In genomic region chr14:76773188-76773885, GRCh38 we compare ENCODE assay signal across 8 cellular contexts. TPM values are rescaled to one million over a fixed set of nuclear protein-coding genes. Genes with fewer than 3 reads are reported as not detected.
DNase-seq lines count a peak whose midpoint lies in the region; ATAC-seq and TF ChIP-seq lines count a peak whose summit lies in the region.

No MANE protein-coding gene starts in this region.

- no peak overlapping the region for H3K4me3 Mint-ChIP-seq in Calu3 (ENCODE audit: low read depth, unreplicated experiment)
- H3K4me3 Mint-ChIP-seq in endodermal cell: no peak overlapping the region
- no peak overlapping the region for H3K4me3 Mint-ChIP-seq in glutamatergic neuron (ENCODE audit: unreplicated experiment)

- CTCF ChIA-PET in Calu3 (lab: Charles Lee): interaction anchor here (0.9 to 1.1 kb wide), 2 partner anchors 30 to 63 kb away, joined by 3 read pairs; no protein-coding TSS in a partner anchor

- H3K36me3 Mint-ChIP-seq in Calu3 (ENCODE audit: insufficient read depth, unreplicated experiment): peaks cover 8% of the 10 kb centered on the region
- no peaks in the 10 kb centered on the region for H3K36me3 Mint-ChIP-seq in endodermal cell (ENCODE audit: low read depth)
- no peaks in the 10 kb centered on the region for H3K36me3 Mint-ChIP-seq in glutamatergic neuron (ENCODE audit: unreplicated experiment)

- no peaks in the 10 kb centered on the region for H3K9me3 Mint-ChIP-seq in Calu3 (ENCODE audit: low read depth, unreplicated experiment)
- H3K9me3 Mint-ChIP-seq in endodermal cell: no peaks in the 10 kb centered on the region
- H3K9me3 Mint-ChIP-seq in glutamatergic neuron (ENCODE audit: unreplicated experiment): peaks cover 2% of the 10 kb centered on the region

- no TSS peak for BruUV-seq in Calu3 (replicated peaks; lab: Mats Ljungman, UMichigan)

- peaks cover 0 to 13% (median 3%) of the 10 kb centered on the region in 4 donors for H3K4me1 ChIP-seq in Peyer's patch
- H3K4me1 ChIP-seq in endodermal cell (ENCODE audit: control insufficient read depth, insufficient read depth, low read length): peaks cover 6% of the 10 kb centered on the region
- peaks cover 46% of the 10 kb centered on the region for H3K4me1 ChIP-seq in mesodermal cell (ENCODE audit: control insufficient read depth, insufficient read depth, low read length, poor library complexity, severe bottlenecking)
- H3K4me1 ChIP-seq in aorta (ENCODE audit: control insufficient read depth in 1 of 2, insufficient read depth in 2 of 2, low read length in 2 of 2): peaks cover 0 to 4% of the 10 kb centered on the region in 2 donors
- H3K4me1 ChIP-seq in HAP-1: no peaks in the 10 kb centered on the region

- H3K27me3 ChIP-seq in Peyer's patch (no peaks in the 10 kb centered on the region), endodermal cell (ENCODE audit: control insufficient read depth, insufficient read depth, low read length, poor library complexity, severe bottlenecking) (no peaks in the 10 kb centered on the region), aorta (ENCODE audit: control insufficient read depth in 1 of 2, insufficient read depth in 2 of 2, low read length in 1 of 2) (no peaks in the 10 kb centered on the region), HAP-1 (ENCODE audit: low read depth) (no peaks in the 10 kb centered on the region)

- TF ChIP-seq POLR2A in Peyer's patch (IDR thresholded peaks at IDR 0.05): no peak

- H3K4me3 ChIP-seq in Peyer's patch (no peak overlapping the region), endodermal cell (ENCODE audit: low read length) (no peak overlapping the region), mesodermal cell (ENCODE audit: extremely low read depth, insufficient read depth, low read length, poor library complexity, severe bottlenecking) (no peak overlapping the region), aorta (ENCODE audit: low read length in 2 of 2) (no peak overlapping the region), HAP-1 (no peak overlapping the region)

- H3K27ac Mint-ChIP-seq in Calu3 (ENCODE audit: unreplicated experiment) (no peak overlapping the region), endodermal cell (peak overlapping the region; percentile 86), glutamatergic neuron (ENCODE audit: unreplicated experiment) (no peak overlapping the region)

- H3K27ac ChIP-seq in Peyer's patch (peak overlapping the region in 3 of 4 donors; percentile 32 to 79 (median 68)), endodermal cell (ENCODE audit: low read depth, low read length) (peak overlapping the region; percentile 2), mesodermal cell (ENCODE audit: low read depth, low read length, severe bottlenecking) (peak overlapping the region; percentile 92), aorta (ENCODE audit: low read depth in 1 of 2, low read length in 2 of 2) (peak overlapping the region; percentile 65 to 96)

- peaks cover 23% of the 10 kb centered on the region for H3K27me3 Mint-ChIP-seq in Calu3 (ENCODE audit: unreplicated experiment)
- H3K27me3 Mint-ChIP-seq in endodermal cell (ENCODE audit: insufficient read depth): peaks cover 3% of the 10 kb centered on the region
- H3K27me3 Mint-ChIP-seq in glutamatergic neuron (ENCODE audit: unreplicated experiment): peaks cover 7% of the 10 kb centered on the region

- in situ Hi-C loops in HAP-1 (cut with MboI; ENCODE audit: low sequenced_read_pairs): no loop called here

- H3K36me3 ChIP-seq in Peyer's patch: no peaks in the 10 kb centered on the region
- H3K36me3 ChIP-seq in endodermal cell (ENCODE audit: control insufficient read depth, insufficient read depth, low read length): no peaks in the 10 kb centered on the region
- H3K36me3 ChIP-seq in mesodermal cell (ENCODE audit: control insufficient read depth, insufficient read depth, low read length): peaks cover 37% of the 10 kb centered on the region
- no peaks in the 10 kb centered on the region for H3K36me3 ChIP-seq in aorta (ENCODE audit: control insufficient read depth in 1 of 2, insufficient read depth in 2 of 2, low read length in 1 of 2)
- H3K36me3 ChIP-seq in HAP-1 (replicated peaks): no peaks in the 10 kb centered on the region

- DNase-seq in Calu3: peak; percentile 75
- DNase-seq in Peyer's patch: peak in 2 of 3 donors; percentile 20 to 61
- DNase-seq in endodermal cell: peak; percentile 72
- peak; percentile 86 to 90 for DNase-seq in aorta
- DNase-seq in HAP-1 (ENCODE audit: low spot score in 2 of 2): no peak
- DNase-seq in NCI-H1930 (lab: John Stamatoyannopoulos, UW): no peak
- DNase-seq in glutamatergic neuron: no peak

- peak; percentile 85 for ATAC-seq in aorta (ENCODE audit: low FRiP score)

- H3K9me3 ChIP-seq in Peyer's patch: no peaks in the 10 kb centered on the region
- H3K9me3 ChIP-seq in endodermal cell (ENCODE audit: control insufficient read depth, low read length): no peaks in the 10 kb centered on the region
- no peaks in the 10 kb centered on the region for H3K9me3 ChIP-seq in mesodermal cell (ENCODE audit: control insufficient read depth, low read length)
- H3K9me3 ChIP-seq in aorta (ENCODE audit: control insufficient read depth, low read length): no peaks in the 10 kb centered on the region
- H3K9me3 ChIP-seq in HAP-1: no peaks in the 10 kb centered on the region

- no peak overlapping the region for H3K9ac ChIP-seq in endodermal cell (ENCODE audit: extremely low read depth, low read length, poor library complexity, severe bottlenecking)

- 66 to 82% methylated on average over 4 to 8 of the region's 8 CpGs for WGBS in endodermal cell (ENCODE audit: insufficient coverage in 1 of 2, insufficient read length in 1 of 2), 2 experiments
- WGBS in mesodermal cell (ENCODE audit: insufficient coverage in 2 of 2), 2 experiments: 84 to 100% methylated on average over 2 to 5 of the region's 8 CpGs
- 6% methylated on average over 8 of the region's 8 CpGs for WGBS in aorta, 2 donors

- intact Hi-C loops in Calu3 (cut with micrococcal nuclease; ENCODE audit: unreplicated experiment): no loop called here
- intact Hi-C loops in aorta (cut with DNase I): loop anchor here in 1 of 2 donors (5.0 kb wide), 1 partner anchor 39 kb away; the partner anchor contains the start of gene ANGEL1

- TF ChIP-seq CTCF in Calu3 (IDR thresholded peaks at IDR 0.05; ENCODE audit: unreplicated experiment): no peak
- TF ChIP-seq CTCF in Peyer's patch (IDR thresholded peaks at IDR 0.05): no peak
- no peak for TF ChIP-seq CTCF in endodermal cell (conservative IDR thresholded peaks at IDR 0.05)
- TF ChIP-seq CTCF in glutamatergic neuron (IDR thresholded peaks at IDR 0.05; ENCODE audit: partially characterized antibody, unreplicated experiment): no peak

- H3K4me1 Mint-ChIP-seq in Calu3 (ENCODE audit: low read depth, unreplicated experiment): no peaks in the 10 kb centered on the region
- H3K4me1 Mint-ChIP-seq in endodermal cell: peaks cover 21% of the 10 kb centered on the region
- H3K4me1 Mint-ChIP-seq in glutamatergic neuron (ENCODE audit: low read depth, unreplicated experiment): peaks cover 8% of the 10 kb centered on the region

RNA-seq across cellular contexts. Expression of gene VASH1, which starts 12.1 kb away (rescaled TPM):
- total RNA-seq in Calu3 (2022) (1.2 and 1.4 TPM in 2 replicates), Peyer's patch (10 to 100 TPM in 1 of 4 donors, 1 to 10 TPM in 3; 1.6 to 33.0 (median 3.2) TPM), endodermal cell (10 to 100 TPM; 10.3 to 19.8 TPM), aorta (10 to 100 TPM; 16.1 to 42.7 TPM), glutamatergic neuron (ENCODE audit: unreplicated experiment) (149 TPM)
- polyA plus RNA-seq in endodermal cell (2013, experiment 1 of 2): 39.3 TPM
- 42.6 TPM for polyA plus RNA-seq in endodermal cell (2013, experiment 2 of 2)
- 78.6 TPM for polyA plus RNA-seq in mesodermal cell (2013, experiment 1 of 2)
- 59.3 TPM for polyA plus RNA-seq in mesodermal cell (2013, experiment 2 of 2)
- 10 to 100 TPM; 13.6 to 26.9 TPM for polyA plus RNA-seq in aorta

RNA-seq across cellular contexts. Expression of gene ANGEL1, which starts 39.3 kb away (rescaled TPM):
- total RNA-seq in Calu3 (2022) (19.8 and 26.3 TPM in 2 replicates), Peyer's patch (10 to 100 TPM in 3 of 4 donors, 1 to 10 TPM in 1; 9.8 to 15.7 (median 13.0) TPM), endodermal cell (10 to 100 TPM; 21.5 to 32.5 TPM), aorta (10 to 100 TPM; 17.1 to 32.2 TPM), glutamatergic neuron (ENCODE audit: unreplicated experiment) (13.6 TPM)
- 26.1 TPM for polyA plus RNA-seq in endodermal cell (2013, experiment 1 of 2)
- 22.1 TPM for polyA plus RNA-seq in endodermal cell (2013, experiment 2 of 2)
- polyA plus RNA-seq in mesodermal cell (2013, experiment 1 of 2): 20.1 TPM
- polyA plus RNA-seq in mesodermal cell (2013, experiment 2 of 2): 15.6 TPM
- polyA plus RNA-seq in aorta: 1 to 10 TPM; 1.1 to 9.7 TPM

RNA-seq across cellular contexts. Expression of gene LRRC74A, which starts 52.9 kb away (rescaled TPM):
- total RNA-seq in Calu3 (2022) (not detected in 2 replicates), Peyer's patch (not detected), endodermal cell (not detected), aorta (not detected), glutamatergic neuron (ENCODE audit: unreplicated experiment) (not detected)
- not detected for polyA plus RNA-seq in endodermal cell (2013, experiment 1 of 2)
- not detected for polyA plus RNA-seq in endodermal cell (2013, experiment 2 of 2)
- not detected for polyA plus RNA-seq in mesodermal cell (2013, experiment 1 of 2)
- not detected for polyA plus RNA-seq in mesodermal cell (2013, experiment 2 of 2)
- 1 to 10 TPM in 1 of 2 donors, not detected in 1; 4.4 TPM for polyA plus RNA-seq in aorta

Comparison
In these comparisons a context has a peak if more than half of its experiments do, and no peak if none do; other contexts are left out.
1. DNase-seq: peak in Calu3 (single experiment), Peyer's patch (2 of 3), endodermal cell (single experiment) and aorta (2 of 2); none in HAP-1 (0 of 2), NCI-H1930 (0 of 2) and glutamatergic neuron (single experiment).
2. H3K27ac ChIP-seq: peak in every context shown above with its lines; median percentile 92 in mesodermal cell; 80 in aorta; 68 in Peyer's patch; 2 in endodermal cell.